In genomic region chr9:101270325-101270701, GRCh38 we compare ENCODE assay signal across 1 cellular context.
TF ChIP-seq lines count a peak whose summit lies in the region.

No MANE protein-coding gene starts in this region.

TF ChIP-seq in H1, 55 proteins besides CTCF, POLR2A, EP300 and RAD21 (continued from another document):
- TF ChIP-seq CHD7 (IDR thresholded peaks at IDR 0.05; ENCODE audit: insufficient replicate concordance, low read length) = no peak
- no peak for TF ChIP-seq MAX (IDR thresholded peaks at IDR 0.05)
- TF ChIP-seq TAF1 (IDR thresholded peaks at IDR 0.05; ENCODE audit: low read depth, low read length) = no peak
- no peak for TF ChIP-seq PHF8 (conservative IDR thresholded peaks at IDR 0.05; ENCODE audit: low read depth, low read length)
- TF ChIP-seq ASH2L (IDR thresholded peaks at IDR 0.05; ENCODE audit: low read length) = no peak
- TF ChIP-seq CTBP2 (IDR thresholded peaks at IDR 0.05; ENCODE audit: borderline replicate concordance, insufficient read depth, insufficient read length, low read length) = no peak
- TF ChIP-seq CEBPB (IDR thresholded peaks at IDR 0.05; ENCODE audit: low read depth, low read length) = no peak
- no peak for TF ChIP-seq BACH1 (IDR thresholded peaks at IDR 0.05; ENCODE audit: low read length)
- TF ChIP-seq JUND (IDR thresholded peaks at IDR 0.05; ENCODE audit: low read length) = no peak
- TF ChIP-seq HDAC6 (IDR thresholded peaks at IDR 0.05; ENCODE audit: low read depth, low read length) = no peak
- no peak for TF ChIP-seq CHD2 (IDR thresholded peaks at IDR 0.05; ENCODE audit: low read length)
- no peak for TF ChIP-seq CHD1 (IDR thresholded peaks at IDR 0.05; ENCODE audit: low read depth, low read length)
- no peak for TF ChIP-seq POU5F1 (IDR thresholded peaks at IDR 0.05; ENCODE audit: low read depth, low read length)
- no peak for TF ChIP-seq CREB1 (IDR thresholded peaks at IDR 0.05)
- TF ChIP-seq SUZ12 (IDR thresholded peaks at IDR 0.05; ENCODE audit: low read length) = no peak
